ENCODE assay signal across 1 cellular context in the genomic region with DNA sequence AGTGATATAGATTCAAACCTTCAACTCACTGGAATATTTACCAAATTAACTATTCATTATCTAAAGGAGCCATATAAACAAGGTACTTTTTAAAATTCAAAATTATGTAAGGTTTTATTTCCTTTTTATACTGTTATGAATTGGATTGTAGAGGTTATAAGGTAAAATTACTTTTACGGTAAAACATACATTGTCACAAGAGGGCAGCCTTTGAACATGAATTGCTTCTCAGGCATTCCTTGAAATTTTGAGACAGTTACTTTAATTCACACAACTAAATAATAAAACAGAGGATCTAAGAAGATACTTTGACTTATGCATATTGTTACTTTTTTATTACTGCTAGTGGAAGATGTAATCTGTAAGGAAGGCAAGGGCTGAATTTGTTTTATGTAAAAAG.
TF ChIP-seq lines count a peak whose summit lies in the region.

No MANE protein-coding gene starts in this region.

TF ChIP-seq in HepG2, 621 proteins besides CTCF, POLR2A, EP300 and RAD21:
- peak; percentile 9; the same call in 1 of the 2 replicates for TF ChIP-seq STAG1 (CRISPR knock-in tag; IDR thresholded peaks at IDR 0.05)
